ENCODE assay signal across 8 cellular contexts in genomic region chr22:38176170-38176741, GRCh38. TPM values are rescaled to one million over a fixed set of nuclear protein-coding genes. Genes with fewer than 3 reads are reported as not detected.
DNase-seq lines count a peak whose midpoint lies in the region; ATAC-seq and TF ChIP-seq lines count a peak whose summit lies in the region.

No MANE protein-coding gene starts in this region.

- no peaks in the 10 kb centered on the region for H3K9me3 Mint-ChIP-seq in activated T-helper 2 cell treated with anti-CD3 and anti-CD28 coated beads, Interferon-gamma antibody, Interleukin-2, Interleukin-4, amounts not matched to agents 10 μg/mL and 5 μg/mL and 100 μg/mL, durations not matched to agents 14 hours and 24 hours and 36 hours

- no peaks in the 10 kb centered on the region for H3K27me3 Mint-ChIP-seq in activated T-helper 2 cell treated with anti-CD3 and anti-CD28 coated beads, Interferon-gamma antibody, Interleukin-2, Interleukin-4, amounts not matched to agents 10 μg/mL and 5 μg/mL and 100 μg/mL, durations not matched to agents 14 hours and 24 hours and 36 hours (ENCODE audit: low read depth)

- H3K4me3 Mint-ChIP-seq in activated T-helper 2 cell treated with anti-CD3 and anti-CD28 coated beads, Interferon-gamma antibody, Interleukin-2, Interleukin-4, amounts not matched to agents 10 μg/mL and 5 μg/mL and 100 μg/mL, durations not matched to agents 14 hours and 24 hours and 36 hours (ENCODE audit: low read depth) = no peak overlapping the region

- H3K27ac Mint-ChIP-seq in activated T-helper 2 cell treated with anti-CD3 and anti-CD28 coated beads, Interferon-gamma antibody, Interleukin-2, Interleukin-4, amounts not matched to agents 10 μg/mL and 5 μg/mL and 100 μg/mL, durations not matched to agents 14 hours and 24 hours and 36 hours = peak overlapping the region; percentile 65

- intact Hi-C loops in activated T-helper 2 cell treated with anti-CD3 and anti-CD28 coated beads, Interferon-gamma antibody, Interleukin-2, Interleukin-4, amounts not matched to agents 10 μg/mL and 5 μg/mL and 100 μg/mL, durations not matched to agents 14 hours and 24 hours and 36 hours (cut with micrococcal nuclease) = no loop called here
- intact Hi-C loops in Right ventricle myocardium inferior (cut with DNase I) = loop anchor here (5.0 kb wide), 1 partner anchor 141 kb away; the partner anchor contains the start of gene CSNK1E

- H3K4me1 Mint-ChIP-seq in activated T-helper 2 cell treated with anti-CD3 and anti-CD28 coated beads, Interferon-gamma antibody, Interleukin-2, Interleukin-4, amounts not matched to agents 10 μg/mL and 5 μg/mL and 100 μg/mL, durations not matched to agents 14 hours and 24 hours and 36 hours (ENCODE audit: low read depth) = peaks cover 36% of the 10 kb centered on the region

- TF ChIP-seq CTCF in AG09319 (IDR thresholded peaks at IDR 0.05; ENCODE audit: low read depth, low read length) (no peak), HFF-Myc (IDR thresholded peaks at IDR 0.05; ENCODE audit: low read depth, low read length, missing control alignments) (no peak)

- H3K4me3 ChIP-seq in HFF-Myc (replicated peaks; ENCODE audit: low read depth, low read length) = no peak overlapping the region
- H3K4me3 ChIP-seq in skin epidermis = no peak overlapping the region

- DNase-seq in AG09319 (ENCODE audit: extremely low read depth, low read depth) (peak; percentile 89), HFF-Myc (ENCODE audit: extremely low read depth, low read depth) (peak; percentile 66), Right ventricle myocardium inferior (ENCODE audit: missing footprints) (peak; percentile 86)
- DNase-seq in activated T-helper 2 cell treated with anti-CD3 and anti-CD28 coated beads, Interferon-gamma antibody, Interleukin-2, Interleukin-4, amounts not matched to agents 10 μg/mL and 5 μg/mL and 100 μg/mL, durations not matched to agents 14 hours and 24 hours and 36 hours (ENCODE audit: low spot score) = no peak

- ATAC-seq in Right ventricle myocardium inferior = peak; percentile 66
- ATAC-seq in GM18909 (IDR thresholded peaks at IDR 0.05; ENCODE audit: poor library complexity, unreplicated experiment) = no peak
- ATAC-seq in HG03159 (IDR thresholded peaks at IDR 0.05; ENCODE audit: unreplicated experiment) = no peak
- ATAC-seq in HG02884 (IDR thresholded peaks at IDR 0.05; ENCODE audit: unreplicated experiment) = no peak

- peak overlapping the region in 17 of 21 experiments; percentile 5 to 92 (median 62) for H3K27ac ChIP-seq in skin epidermis

- H3K36me3 Mint-ChIP-seq in activated T-helper 2 cell treated with anti-CD3 and anti-CD28 coated beads, Interferon-gamma antibody, Interleukin-2, Interleukin-4, amounts not matched to agents 10 μg/mL and 5 μg/mL and 100 μg/mL, durations not matched to agents 14 hours and 24 hours and 36 hours (ENCODE audit: low read depth) = peaks cover 3% of the 10 kb centered on the region

RNA-seq across cellular contexts. Expression of gene PLA2G6, which starts 5.4 kb away (rescaled TPM):
- 32.8 and 36.0 TPM in 2 replicates for total RNA-seq in activated T-helper 2 cell treated with anti-CD3 and anti-CD28 coated beads, Interferon-gamma antibody, Interleukin-2, Interleukin-4, amounts not matched to agents 10 μg/mL and 5 μg/mL and 100 μg/mL, durations not matched to agents 14 hours and 24 hours and 36 hours
- total RNA-seq in Right ventricle myocardium inferior = 11.4 TPM

RNA-seq across cellular contexts. Expression of gene MAFF, which starts 25.5 kb away (rescaled TPM):
- total RNA-seq in activated T-helper 2 cell treated with anti-CD3 and anti-CD28 coated beads, Interferon-gamma antibody, Interleukin-2, Interleukin-4, amounts not matched to agents 10 μg/mL and 5 μg/mL and 100 μg/mL, durations not matched to agents 14 hours and 24 hours and 36 hours = 13.5 and 15.3 TPM in 2 replicates
- 4.7 TPM for total RNA-seq in Right ventricle myocardium inferior
